In genomic region chr20:18288748-18289705, GRCh38 we compare ENCODE assay signal across 8 cellular contexts. TPM values are rescaled to one million over a fixed set of nuclear protein-coding genes. Genes with fewer than 3 reads are reported as not detected.
A peak's percentile ranks its signal among the peaks of the same experiment; 100 is the strongest.
DNase-seq lines count a peak whose midpoint lies in the region; ATAC-seq and TF ChIP-seq lines count a peak whose summit lies in the region.

No MANE protein-coding gene starts in this region.

- ATAC-seq in lower lobe of right lung = peak in 1 of 2 donors; percentile 3
- ATAC-seq in upper lobe of right lung = no peak
- ATAC-seq in GM21529 (IDR thresholded peaks at IDR 0.05; ENCODE audit: unreplicated experiment) = no peak

- H3K27ac ChIP-seq in MM.1S (ENCODE audit: low read length) = no peak overlapping the region
- H3K27ac ChIP-seq in lower lobe of right lung = peak overlapping the region; percentile 99
- peak overlapping the region; percentile 99 for H3K27ac ChIP-seq in upper lobe of right lung

- no peaks in the 10 kb centered on the region for H3K9me2 ChIP-seq in MM.1S (replicated peaks; ENCODE audit: insufficient read depth, low read length)

- no peaks in the 10 kb centered on the region for H4K20me1 ChIP-seq in MM.1S (ENCODE audit: insufficient read depth, low read length)

- H3K79me2 ChIP-seq in MM.1S (ENCODE audit: low read length) = peaks cover 32% of the 10 kb centered on the region

- H2AFZ ChIP-seq in MM.1S (ENCODE audit: low read length) = peak overlapping the region; percentile 97

- peak overlapping the region; percentile 80 for H3K4me2 ChIP-seq in MM.1S (ENCODE audit: low read depth, low read length)

- no peaks in the 10 kb centered on the region for H3K36me3 ChIP-seq in MM.1S (replicated peaks; ENCODE audit: insufficient read depth, low read length)
- H3K36me3 ChIP-seq in lower lobe of right lung = peaks cover 13% of the 10 kb centered on the region
- peaks cover 7% of the 10 kb centered on the region for H3K36me3 ChIP-seq in upper lobe of right lung

- DNase-seq in NCI-H1092 treated with DMSO at 0.1 percent for 48 hours (lab: John Stamatoyannopoulos, UW) (peak; percentile 4), NCI-H1092 (lab: John Stamatoyannopoulos, UW) (no peak), MM.1S (no peak), cardiac fibroblast (ENCODE audit: low read depth in 2 of 2) (peak; percentile 24 to 38), lower lobe of right lung (no peak), upper lobe of right lung (no peak), COR-L47 (lab: John Stamatoyannopoulos, UW) (no peak)

- no peak for TF ChIP-seq CTCF in MM.1S (IDR thresholded peaks at IDR 0.05; ENCODE audit: low read length)
- TF ChIP-seq CTCF in cardiac fibroblast (IDR thresholded peaks at IDR 0.05; ENCODE audit: low read depth, low read length) = no peak
- no peak for TF ChIP-seq CTCF in lower lobe of right lung (IDR thresholded peaks at IDR 0.05)
- no peak for TF ChIP-seq CTCF in upper lobe of right lung (IDR thresholded peaks at IDR 0.05)

- H3K27me3 ChIP-seq in MM.1S (replicated peaks; ENCODE audit: insufficient read depth, low read length) = no peaks in the 10 kb centered on the region
- H3K27me3 ChIP-seq in lower lobe of right lung (ENCODE audit: low read depth) = no peaks in the 10 kb centered on the region
- H3K27me3 ChIP-seq in upper lobe of right lung = peaks cover 5% of the 10 kb centered on the region

- H3K4me3 ChIP-seq in MM.1S (ENCODE audit: low read length) = peak overlapping the region; percentile 97
- H3K4me3 ChIP-seq in cardiac fibroblast (replicated peaks in 1 of 2; ENCODE audit: low read depth in 2 of 2, low read length in 2 of 2) = peak overlapping the region; percentile 74 to 93
- H3K4me3 ChIP-seq in lower lobe of right lung = peak overlapping the region; percentile 95
- H3K4me3 ChIP-seq in upper lobe of right lung = peak overlapping the region; percentile 83

- 0 out of 2 replicates have a peak, but pooled peaks cover 4% of the 10 kb centered on the region for H3K4me1 ChIP-seq in MM.1S (ENCODE audit: low read length)
- peaks cover 21% of the 10 kb centered on the region for H3K4me1 ChIP-seq in lower lobe of right lung
- H3K4me1 ChIP-seq in upper lobe of right lung = peaks cover 10% of the 10 kb centered on the region

- no peaks in the 10 kb centered on the region for H3K9me3 ChIP-seq in MM.1S (replicated peaks; ENCODE audit: insufficient read depth, low read length)
- peaks cover 4% of the 10 kb centered on the region for H3K9me3 ChIP-seq in lower lobe of right lung
- no peaks in the 10 kb centered on the region for H3K9me3 ChIP-seq in upper lobe of right lung

- intact Hi-C loops in lower lobe of right lung (cut with DNase I) = no loop called here
- intact Hi-C loops in upper lobe of right lung (cut with DNase I) = no loop called here

- peak overlapping the region; percentile 67 for H3K9ac ChIP-seq in MM.1S (ENCODE audit: low read length)

- H3F3A ChIP-seq in MM.1S (ENCODE audit: insufficient read depth, low read length) = no peaks in the 10 kb centered on the region

RNA-seq across cellular contexts. Expression of gene ZNF133, which starts 0.7 kb away (rescaled TPM):
- total RNA-seq in lower lobe of right lung (12.4 TPM), upper lobe of right lung (11.1 TPM)

Comparison
In these comparisons a context has a peak if more than half of its experiments do, and no peak if none do; other contexts are left out.
1. DNase-seq: peak in NCI-H1092 treated with DMSO at 0.1 percent for 48 hours (single experiment) and cardiac fibroblast (2 of 2); none in NCI-H1092 (single experiment), MM.1S (single experiment), lower lobe of right lung (single experiment), upper lobe of right lung (single experiment) and COR-L47 (single experiment).
2. Peak in every context shown above with its lines, with median percentiles within 50 percentile points of each other: H3K4me3 ChIP-seq.